15 cellular contexts compared by ENCODE assay signal in genomic region chr10:43211030-43211429, GRCh38. TPM values are rescaled to one million over a fixed set of nuclear protein-coding genes. Genes with fewer than 3 reads are reported as not detected.
DNase-seq lines count a peak whose midpoint lies in the region; ATAC-seq and TF ChIP-seq lines count a peak whose summit lies in the region.
"Had no signal": no experiment of that assay in that cellular context is flagged by ENCODE, and none has a peak within 500 bp of the region (broad histone marks: within the 10 kb centered on the region; RNA-seq: fewer than 3 reads in every experiment).

No MANE protein-coding gene starts in this region.

- ATAC-seq in heart right ventricle (no peak), upper lobe of right lung (no peak), GM21360 (IDR thresholded peaks at IDR 0.05; ENCODE audit: unreplicated experiment) (no peak)

- H3K9me3 ChIP-seq in heart right ventricle (no peaks in the 10 kb centered on the region), left ventricle myocardium inferior (replicated peaks) (no peaks in the 10 kb centered on the region), upper lobe of right lung (no peaks in the 10 kb centered on the region)

- DNase-seq in cardiac septum (ENCODE audit: low spot score), result peak; percentile 72
- no peak for DNase-seq in heart right ventricle
- peak; percentile 40 for DNase-seq in amniotic epithelial cell (ENCODE audit: low read depth)
- DNase-seq in left ventricle myocardium inferior, result peak; percentile 4
- peak; percentile 52 for DNase-seq in upper lobe of right lung
- no peak for DNase-seq in hippocampal formation (lab: John Stamatoyannopoulos, UW)
- DNase-seq in NCI-H187 (lab: John Stamatoyannopoulos, UW), result no peak
- DNase-seq: activated CD4-positive, alpha-beta T cell treated with anti-CD3 and anti-CD28 coated beads, Interleukin-2, amount 50 U/mL, for 1 hour; activated gamma-delta T cell; cerebellar nuclear complex; NCI-H1417 treated with DMSO at 0.1 percent for 48 hours; NCI-H510A treated with DMSO at 0.1 percent for 48 hours; occipital lobe; trophoblast cell had no signal

- no peak for TF ChIP-seq CTCF in heart right ventricle (IDR thresholded peaks at IDR 0.05)
- TF ChIP-seq CTCF in left ventricle myocardium inferior (IDR thresholded peaks at IDR 0.05; ENCODE audit: borderline replicate concordance), result no peak
- no peak for TF ChIP-seq CTCF in upper lobe of right lung (IDR thresholded peaks at IDR 0.05)

- WGBS in heart right ventricle, 2 donors, result 65 to 76% methylated on average over 6 of the region's 6 CpGs

- H3K4me1 ChIP-seq in heart right ventricle, result peaks cover 0 to 12% (median 5%) of the 10 kb centered on the region in 9 donors
- H3K4me1 ChIP-seq in left ventricle myocardium inferior, result peaks cover 8% of the 10 kb centered on the region
- no peaks in the 10 kb centered on the region for H3K4me1 ChIP-seq in upper lobe of right lung

- no peak overlapping the region for H3K27ac ChIP-seq in heart right ventricle
- no peak overlapping the region for H3K27ac ChIP-seq in left ventricle myocardium inferior (replicated peaks)
- H3K27ac ChIP-seq in upper lobe of right lung, result no peak overlapping the region

- H3K36me3 ChIP-seq in heart right ventricle (no peaks in the 10 kb centered on the region), left ventricle myocardium inferior (no peaks in the 10 kb centered on the region), upper lobe of right lung (no peaks in the 10 kb centered on the region)

- intact Hi-C loops in cardiac septum (cut with DNase I), result loop anchor here (10.0 kb wide), 1 partner anchor 134 kb away; no protein-coding TSS in a partner anchor
- intact Hi-C loops in heart right ventricle (cut with DNase I), result no loop called here
- intact Hi-C loops in left ventricle myocardium inferior (cut with micrococcal nuclease), result no loop called here
- intact Hi-C loops in upper lobe of right lung (cut with DNase I), result no loop called here

- H3K27me3 ChIP-seq in heart right ventricle (peaks cover 0 to 6% (median 0%) of the 10 kb centered on the region in 7 donors), left ventricle myocardium inferior (ENCODE audit: low read depth) (peaks cover 20% of the 10 kb centered on the region), upper lobe of right lung (no peaks in the 10 kb centered on the region)

- H3K4me3 ChIP-seq in heart right ventricle (no peak overlapping the region), left ventricle myocardium inferior (no peak overlapping the region), upper lobe of right lung (no peak overlapping the region)

RNA-seq across cellular contexts. Expression of gene RASGEF1A, which starts 55.8 kb away (rescaled TPM):
- total RNA-seq in cardiac septum, result 1.0 TPM
- total RNA-seq in heart right ventricle, result 1 to 10 TPM in 7 of 10 donors, under 1 TPM in 3; 0.63 to 2.4 (median 1.4) TPM
- under 1 TPM; 0.16 to 0.44 TPM for polyA plus RNA-seq in heart right ventricle
- total RNA-seq in left ventricle myocardium inferior, result 1.1 TPM
- total RNA-seq in upper lobe of right lung, result 2.6 TPM

Comparison
In these comparisons a context has a peak if more than half of its experiments do, and no peak if none do; other contexts are left out.
1. DNase-seq: peak in cardiac septum (single experiment), amniotic epithelial cell (single experiment), left ventricle myocardium inferior (single experiment) and upper lobe of right lung (single experiment); none in heart right ventricle (0 of 2), hippocampal formation (0 of 2) and NCI-H187 (0 of 2).